35 cellular contexts compared by ENCODE assay signal in genomic region chr6:83905648-83906047, GRCh38. TPM values are rescaled to one million over a fixed set of nuclear protein-coding genes. Genes with fewer than 3 reads are reported as not detected.
"Had no signal": no experiment of that assay in that cellular context is flagged by ENCODE, and none has a peak within 500 bp of the region (broad histone marks: within the 10 kb centered on the region; RNA-seq: fewer than 3 reads in every experiment).

No MANE protein-coding gene starts in this region.

- DNase-seq: activated B cell treated with CpG ODN at 0.5 μM for 24 hours; activated CD4-positive, alpha-beta memory T cell treated with anti-CD3 and anti-CD28 coated beads, Interleukin-2, amount 10 ng/mL, durations not matched to agents 7 days and 5 days; activated CD4-positive, alpha-beta T cell treated with anti-CD3 and anti-CD28 coated beads for 4 hours; activated CD4-positive, alpha-beta T cell treated with anti-CD3 and anti-CD28 coated beads, Interleukin-2, amount 10 ng/mL, durations not matched to agents 7 days and 5 days; activated CD4-positive, alpha-beta T cell treated with anti-CD3 and anti-CD28 coated beads, Interleukin-2, amount 50 U/mL, for 48 hours; activated CD4-positive, CD25-positive, alpha-beta regulatory T cell treated with anti-CD3 and anti-CD28 coated beads, Interleukin-2, amount 50 U/mL, for 72 hours; activated CD8-positive, alpha-beta memory T cell treated with anti-CD3 and anti-CD28 coated beads for 24 hours; activated CD8-positive, alpha-beta memory T cell treated with anti-CD3 and anti-CD28 coated beads, Interleukin-2, amount 10 ng/mL, durations not matched to agents 7 days and 5 days; activated CD8-positive, alpha-beta memory T cell treated with anti-CD3 and anti-CD28 coated beads, Interleukin-2, amount 50 U/mL, for 48 hours; activated CD8-positive, alpha-beta T cell treated with anti-CD3 and anti-CD28 coated beads, Interleukin-2, amount 10 ng/mL, durations not matched to agents 7 days and 5 days; activated effector memory CD4-positive, alpha-beta T cell treated with Interleukin-2 at 50 U/mL for 16 hours; activated gamma-delta T cell; activated naive CD4-positive, alpha-beta T cell treated with anti-CD3 and anti-CD28 coated beads, Interleukin-2, amount 10 ng/mL, durations not matched to agents 7 days and 5 days; activated naive CD4-positive, alpha-beta T cell treated with Interleukin-2 at 50 U/mL for 16 hours; activated naive CD8-positive, alpha-beta T cell treated with anti-CD3 and anti-CD28 coated beads, Interleukin-2, amount 10 ng/mL, durations not matched to agents 7 days and 5 days; activated naive CD8-positive, alpha-beta T cell treated with anti-CD3 and anti-CD28 coated beads, Interleukin-2, amount 50 U/mL, for 24 hours; activated T-cell treated with anti-CD3 and anti-CD28 coated beads, Interleukin-2, amount 50 U/mL, for 24 hours; activated T-cell treated with anti-CD3 and anti-CD28 coated beads, Interleukin-2, amount 50 U/mL, for 48 hours; amygdala; anterior cingulate cortex; central memory CD4-positive, alpha-beta T cell; T-helper 1 cell; T-helper 2 cell; T-helper 9 cell had no signal

- H3K36me3 ChIP-seq: ascending aorta, cardiac muscle cell had no signal

- H3K27me3 ChIP-seq: ascending aorta, cardiac muscle cell had no signal

- H3K27ac ChIP-seq: ascending aorta, cardiac muscle cell, VCaP had no signal

- H3K27me3 Mint-ChIP-seq: activated B cell treated with CpG ODN at 0.5 μM for 24 hours; activated CD4-positive, alpha-beta memory T cell treated with anti-CD3 and anti-CD28 coated beads, Interleukin-2, amount 10 ng/mL, durations not matched to agents 7 days and 5 days; activated CD4-positive, alpha-beta T cell treated with anti-CD3 and anti-CD28 coated beads, Interleukin-2, amount 10 ng/mL, durations not matched to agents 7 days and 5 days; activated CD8-positive, alpha-beta memory T cell treated with anti-CD3 and anti-CD28 coated beads, Interleukin-2, amount 10 ng/mL, durations not matched to agents 7 days and 5 days; activated naive CD4-positive, alpha-beta T cell treated with anti-CD3 and anti-CD28 coated beads, Interleukin-2, amount 10 ng/mL, durations not matched to agents 7 days and 5 days; activated naive CD4-positive, alpha-beta T cell treated with anti-CD3 and anti-CD28 coated beads, Interleukin-2, amount 50 U/mL, for 24 hours; activated naive CD8-positive, alpha-beta T cell; activated naive CD8-positive, alpha-beta T cell treated with anti-CD3 and anti-CD28 coated beads, Interleukin-2, amount 10 ng/mL, durations not matched to agents 7 days and 5 days; activated naive CD8-positive, alpha-beta T cell treated with anti-CD3 and anti-CD28 coated beads, Interleukin-2, amount 50 U/mL, for 24 hours; activated T-cell treated with anti-CD3 and anti-CD28 coated beads, Interleukin-2, amount 50 U/mL, for 24 hours; brain had no signal

- FAIRE-seq: TTC549 had no signal

- ATAC-seq: activated CD8-positive, alpha-beta memory T cell treated with anti-CD3 and anti-CD28 coated beads, Interleukin-2, amount 10 ng/mL, durations not matched to agents 7 days and 5 days; activated CD8-positive, alpha-beta T cell treated with anti-CD3 and anti-CD28 coated beads, Interleukin-2, amount 10 ng/mL, durations not matched to agents 7 days and 5 days; activated naive CD8-positive, alpha-beta T cell treated with anti-CD3 and anti-CD28 coated beads, Interleukin-2, amount 50 U/mL, for 24 hours had no signal

- H3K27ac Mint-ChIP-seq: activated B cell treated with CpG ODN at 0.5 μM for 24 hours; activated CD4-positive, alpha-beta memory T cell treated with anti-CD3 and anti-CD28 coated beads, Interleukin-2, amount 10 ng/mL, durations not matched to agents 7 days and 5 days; activated CD4-positive, alpha-beta T cell treated with anti-CD3 and anti-CD28 coated beads, Interleukin-2, amount 10 ng/mL, durations not matched to agents 7 days and 5 days; activated CD8-positive, alpha-beta memory T cell treated with anti-CD3 and anti-CD28 coated beads, Interleukin-2, amount 10 ng/mL, durations not matched to agents 7 days and 5 days; activated CD8-positive, alpha-beta T cell treated with anti-CD3 and anti-CD28 coated beads, Interleukin-2, amount 10 ng/mL, durations not matched to agents 7 days and 5 days; activated naive CD4-positive, alpha-beta T cell treated with anti-CD3 and anti-CD28 coated beads, Interleukin-2, amount 10 ng/mL, durations not matched to agents 7 days and 5 days; activated naive CD4-positive, alpha-beta T cell treated with anti-CD3 and anti-CD28 coated beads, Interleukin-2, amount 50 U/mL, for 24 hours; activated naive CD8-positive, alpha-beta T cell; activated naive CD8-positive, alpha-beta T cell treated with anti-CD3 and anti-CD28 coated beads, Interleukin-2, amount 10 ng/mL, durations not matched to agents 7 days and 5 days; activated naive CD8-positive, alpha-beta T cell treated with anti-CD3 and anti-CD28 coated beads, Interleukin-2, amount 50 U/mL, for 24 hours; activated T-cell treated with anti-CD3 and anti-CD28 coated beads, Interleukin-2, amount 50 U/mL, for 24 hours; activated T-helper 2 cell treated with anti-CD3 and anti-CD28 coated beads, Interferon-gamma antibody, Interleukin-2, Interleukin-4, amounts not matched to agents 10 μg/mL and 5 μg/mL and 100 μg/mL, durations not matched to agents 14 hours and 24 hours and 36 hours; brain; T-helper 1 cell treated with Interleukin-12 subunit alpha and Interleukin-12 subunit beta and Interleukin-4 antibody, amounts not matched to agents 30 μg/mL and 1 μg/mL, for 36 hours; T-helper 2 cell treated with Interferon-gamma antibody and Interleukin-4, amounts not matched to agents 5 μg/mL and 100 μg/mL, for 36 hours had no signal

- H3K4me1 Mint-ChIP-seq: brain had no signal

- H3K4me3 Mint-ChIP-seq: activated B cell treated with CpG ODN at 0.5 μM for 24 hours; activated CD4-positive, alpha-beta memory T cell treated with anti-CD3 and anti-CD28 coated beads, Interleukin-2, amount 10 ng/mL, durations not matched to agents 7 days and 5 days; activated CD4-positive, alpha-beta T cell treated with anti-CD3 and anti-CD28 coated beads, Interleukin-2, amount 10 ng/mL, durations not matched to agents 7 days and 5 days; activated CD8-positive, alpha-beta memory T cell treated with anti-CD3 and anti-CD28 coated beads, Interleukin-2, amount 10 ng/mL, durations not matched to agents 7 days and 5 days; activated CD8-positive, alpha-beta T cell treated with anti-CD3 and anti-CD28 coated beads, Interleukin-2, amount 10 ng/mL, durations not matched to agents 7 days and 5 days; activated naive CD4-positive, alpha-beta T cell treated with anti-CD3 and anti-CD28 coated beads, Interleukin-2, amount 10 ng/mL, durations not matched to agents 7 days and 5 days; activated naive CD4-positive, alpha-beta T cell treated with anti-CD3 and anti-CD28 coated beads, Interleukin-2, amount 50 U/mL, for 24 hours; activated naive CD8-positive, alpha-beta T cell; activated naive CD8-positive, alpha-beta T cell treated with anti-CD3 and anti-CD28 coated beads, Interleukin-2, amount 10 ng/mL, durations not matched to agents 7 days and 5 days; activated naive CD8-positive, alpha-beta T cell treated with anti-CD3 and anti-CD28 coated beads, Interleukin-2, amount 50 U/mL, for 24 hours; activated T-cell treated with anti-CD3 and anti-CD28 coated beads, Interleukin-2, amount 50 U/mL, for 24 hours; brain; T-helper 1 cell treated with Interleukin-12 subunit alpha and Interleukin-12 subunit beta and Interleukin-4 antibody, amounts not matched to agents 30 μg/mL and 1 μg/mL, for 36 hours; T-helper 2 cell treated with Interferon-gamma antibody and Interleukin-4, amounts not matched to agents 5 μg/mL and 100 μg/mL, for 36 hours had no signal

- H3K4me3 ChIP-seq: ascending aorta, cardiac muscle cell had no signal

RNA-seq across cellular contexts. Expression of gene RIPPLY2, which starts 52.5 kb away (rescaled TPM):
- total RNA-seq: activated B cell treated with CpG ODN at 0.5 μM for 24 hours; activated CD4-positive, alpha-beta memory T cell treated with anti-CD3 and anti-CD28 coated beads, Interleukin-2, amount 10 ng/mL, durations not matched to agents 7 days and 5 days; activated CD4-positive, alpha-beta T cell treated with anti-CD3 and anti-CD28 coated beads, Interleukin-2, amount 10 ng/mL, durations not matched to agents 7 days and 5 days; activated CD8-positive, alpha-beta memory T cell treated with anti-CD3 and anti-CD28 coated beads, Interleukin-2, amount 10 ng/mL, durations not matched to agents 7 days and 5 days; activated CD8-positive, alpha-beta T cell treated with anti-CD3 and anti-CD28 coated beads, Interleukin-2, amount 10 ng/mL, durations not matched to agents 7 days and 5 days; activated naive CD8-positive, alpha-beta T cell treated with anti-CD3 and anti-CD28 coated beads, Interleukin-2, amount 10 ng/mL, durations not matched to agents 7 days and 5 days; activated T-helper 2 cell treated with anti-CD3 and anti-CD28 coated beads, Interferon-gamma antibody, Interleukin-2, Interleukin-4, amounts not matched to agents 10 μg/mL and 5 μg/mL and 100 μg/mL, durations not matched to agents 14 hours and 24 hours and 36 hours; ascending aorta; bronchial epithelial cell had no signal
